Comparison of ENCODE assay signal across 1 cellular context in the genomic region with DNA sequence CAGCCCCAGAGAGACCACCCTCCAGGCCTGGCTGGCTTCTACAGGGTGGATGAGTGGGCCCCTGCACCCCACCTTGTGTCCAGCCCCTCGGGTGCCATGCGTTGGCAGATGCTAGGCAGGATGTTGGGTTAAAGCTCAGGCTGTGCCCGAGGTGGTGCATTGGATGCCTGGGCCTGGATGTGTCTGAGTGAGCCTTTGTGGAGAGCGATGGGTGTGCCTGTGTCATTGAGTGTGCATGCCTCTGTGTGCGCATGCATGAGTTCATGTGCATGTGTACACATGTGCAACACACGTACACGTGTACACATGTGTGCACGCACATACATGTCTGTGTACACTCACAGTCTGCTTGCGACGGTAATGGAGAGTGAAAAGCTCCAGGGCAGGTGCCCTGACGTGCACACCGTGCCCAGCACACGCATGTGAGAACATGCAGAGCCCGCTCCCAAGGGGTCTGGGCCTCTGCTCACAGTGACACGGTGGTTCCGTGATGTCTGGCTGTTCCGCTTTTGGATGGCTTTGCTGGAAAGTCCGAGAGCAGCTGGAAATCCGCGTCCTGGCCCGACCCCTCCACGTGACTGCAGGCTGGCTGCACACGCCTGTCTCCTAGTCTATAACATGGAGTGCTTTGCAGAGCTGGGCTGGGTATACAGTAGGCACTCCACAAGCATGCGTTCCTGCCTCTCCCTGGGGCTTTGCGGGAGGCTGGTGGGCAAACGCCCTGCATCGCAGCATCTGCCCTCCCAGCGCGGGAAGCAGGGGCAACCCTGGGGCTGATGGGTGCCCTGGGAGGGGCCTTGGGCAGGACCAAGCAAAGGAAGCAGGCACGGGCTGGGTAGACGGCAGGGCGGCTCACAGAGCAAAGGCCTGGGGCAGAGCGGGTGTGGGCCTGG.
TF ChIP-seq lines count a peak whose summit lies in the region.

No MANE protein-coding gene starts in this region.

TF ChIP-seq in HepG2, 621 proteins besides CTCF, POLR2A, EP300 and RAD21:
- no peak for TF ChIP-seq ZNF205 (CRISPR knock-in tag; IDR thresholded peaks at IDR 0.05)
- TF ChIP-seq, protein P1, sequence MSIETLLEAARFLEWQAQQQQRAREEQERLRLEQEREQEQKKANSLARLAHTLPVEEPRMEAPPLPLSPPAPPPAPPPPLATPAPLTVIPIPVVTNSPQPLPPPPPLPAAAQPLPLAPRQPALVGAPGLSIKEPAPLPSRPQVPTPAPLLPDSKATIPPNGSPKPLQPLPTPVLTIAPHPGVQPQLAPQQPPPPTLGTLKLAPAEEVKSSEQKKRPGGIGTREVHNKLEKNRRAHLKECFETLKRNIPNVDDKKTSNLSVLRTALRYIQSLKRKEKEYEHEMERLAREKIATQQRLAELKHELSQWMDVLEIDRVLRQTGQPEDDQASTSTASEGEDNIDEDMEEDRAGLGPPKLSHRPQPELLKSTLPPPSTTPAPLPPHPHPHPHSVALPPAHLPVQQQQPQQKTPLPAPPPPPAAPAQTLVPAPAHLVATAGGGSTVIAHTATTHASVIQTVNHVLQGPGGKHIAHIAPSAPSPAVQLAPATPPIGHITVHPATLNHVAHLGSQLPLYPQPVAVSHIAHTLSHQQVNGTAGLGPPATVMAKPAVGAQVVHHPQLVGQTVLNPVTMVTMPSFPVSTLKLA (IDR thresholded peaks at IDR 0.05) = 0 out of 2 replicates have a peak, but pooled peaks have one; percentile 30
